29 cellular contexts compared by ENCODE assay signal in genomic region chr3:97934980-97935695, GRCh38.
"Had no signal": no experiment of that assay in that cellular context is flagged by ENCODE, and none has a peak within 500 bp of the region (broad histone marks: within the 10 kb centered on the region; RNA-seq: fewer than 3 reads in every experiment).

No MANE protein-coding gene starts in this region.

- H3K4me1 Mint-ChIP-seq: naive B cell; neural crest cell; stimulated activated memory B cell treated with anti-CD40 and anti-IgM and Interleukin-4, amounts not matched to agents 10 μg/mL and 1 μg/mL and 100 μg/mL, for 72 hours had no signal

- DNase-seq: naive B cell; naive thymus-derived CD8-positive, alpha-beta T cell; nephron progenitor cell; nucleus accumbens; pancreas; right cardiac atrium; right lobe of liver; sigmoid colon; spleen; stimulated activated CD4-positive, alpha-beta T cell treated with anti-CD3 and anti-CD28 coated beads, Interleukin-12 subunit alpha, Interleukin-12 subunit beta, amount 100 ng/mL, for 4 hours; stimulated activated CD4-positive, alpha-beta T cell treated with anti-CD3 and anti-CD28 coated beads, Interleukin-1b, Interleukin-23, amount 100 ng/mL, for 48 hours; stimulated activated CD4-positive, alpha-beta T cell treated with anti-CD3 and anti-CD28 coated beads, Interleukin-4, amount 100 ng/mL, for 1 hour; stimulated activated CD4-positive, alpha-beta T cell treated with anti-CD3 and anti-CD28 coated beads, Interleukin-4, amount 100 ng/mL, for 4 hours; stimulated activated CD8-positive, alpha-beta memory T cell treated with anti-CD3 and anti-CD28 coated beads, Interleukin-4, amount 100 ng/mL, for 48 hours; stimulated activated naive CD4-positive, alpha-beta T cell; substantia nigra; testis; trophoblast cell; upper lobe of left lung had no signal

- H3K36me3 Mint-ChIP-seq: natural killer cell treated with Interleukin-12 subunit alpha and Interleukin-12 subunit beta and Interleukin-15 and Interleukin-18, amount 100 ng/mL, for 72 hours had no signal

- H3K36me3 ChIP-seq: neutrophil, pancreas, prostate gland had no signal

- H3K4me1 ChIP-seq: pancreas, prostate gland, right lobe of liver, sigmoid colon, spleen, testis, upper lobe of left lung, vagina had no signal

- H3K9me3 Mint-ChIP-seq: natural killer cell treated with Interleukin-12 subunit alpha and Interleukin-12 subunit beta and Interleukin-15 and Interleukin-18, amount 100 ng/mL, for 72 hours; neural crest cell; stimulated activated memory B cell treated with anti-CD40 and anti-IgM and Interleukin-4, amounts not matched to agents 10 μg/mL and 1 μg/mL and 100 μg/mL, for 72 hours had no signal

- ATAC-seq: naive thymus-derived CD8-positive, alpha-beta T cell; right cardiac atrium; right lobe of liver had no signal

- H3K27me3 Mint-ChIP-seq: naive thymus-derived CD8-positive, alpha-beta T cell; stimulated activated memory B cell treated with anti-CD40 and anti-IgM and Interleukin-4, amounts not matched to agents 10 μg/mL and 1 μg/mL and 100 μg/mL, for 72 hours; stimulated activated naive CD8-positive, alpha-beta T cell treated with anti-CD3 and anti-CD28 coated beads, Interleukin-15, Interleukin-2, amounts not matched to agents 100 ng/mL and 50 ng/mL, for 24 hours had no signal

- H3K4me2 ChIP-seq: smooth muscle cell had no signal

- H3K27me3 ChIP-seq: neutrophil, pancreas, right lobe of liver, sigmoid colon, spleen, suprapubic skin, testis, tibial nerve, upper lobe of left lung, vagina had no signal

- H3K9me3 ChIP-seq: neutrophil, pancreas, prostate gland, right lobe of liver, sigmoid colon, spleen, suprapubic skin, testis, upper lobe of left lung, vagina had no signal

- H3K27ac ChIP-seq: neutrophil, pancreas, prostate gland, right lobe of liver, sigmoid colon, spleen, suprapubic skin, testis, tibial nerve, upper lobe of left lung, vagina had no signal

- H3K4me3 ChIP-seq: pancreas, prostate gland, right lobe of liver, sigmoid colon, smooth muscle cell, spleen, suprapubic skin, testis, tibial nerve, upper lobe of left lung, vagina had no signal

- H3K4me3 Mint-ChIP-seq: naive B cell; naive thymus-derived CD8-positive, alpha-beta T cell; natural killer cell treated with Interleukin-12 subunit alpha and Interleukin-12 subunit beta and Interleukin-15 and Interleukin-18, amount 100 ng/mL, for 72 hours; nephron progenitor cell; neural crest cell; stimulated activated memory B cell treated with anti-CD40 and anti-IgM and Interleukin-4, amounts not matched to agents 10 μg/mL and 1 μg/mL and 100 μg/mL, for 72 hours; stimulated activated naive CD8-positive, alpha-beta T cell treated with anti-CD3 and anti-CD28 coated beads, Interleukin-15, Interleukin-2, amounts not matched to agents 100 ng/mL and 50 ng/mL, for 24 hours had no signal

- H3K27ac Mint-ChIP-seq: natural killer cell treated with Interleukin-12 subunit alpha and Interleukin-12 subunit beta and Interleukin-15 and Interleukin-18, amount 100 ng/mL, for 72 hours; stimulated activated memory B cell treated with anti-CD40 and anti-IgM and Interleukin-4, amounts not matched to agents 10 μg/mL and 1 μg/mL and 100 μg/mL, for 72 hours had no signal
